ENCODE assay signal across 1 cellular context in genomic region chr12:127125607-127126259, GRCh38.
A peak's percentile ranks its signal among the peaks of the same experiment; 100 is the strongest.
TF ChIP-seq lines count a peak whose summit lies in the region.

No MANE protein-coding gene starts in this region.

TF ChIP-seq in K562, 482 proteins besides CTCF, POLR2A, EP300 and RAD21 (continued from another document and continues in another):
- peak; percentile 56; the same call in 1 of the 2 replicates for TF ChIP-seq SP1 (CRISPR knock-in tag; IDR thresholded peaks at IDR 0.05)
- no peak for TF ChIP-seq CHD4 (IDR thresholded peaks at IDR 0.05; ENCODE audit: insufficient read depth, insufficient replicate concordance, low read depth, low read length, poor library complexity, severe bottlenecking)
- TF ChIP-seq ZNF121 (CRISPR knock-in tag; conservative IDR thresholded peaks at IDR 0.05) = no peak
- no peak for TF ChIP-seq SIN3B (IDR thresholded peaks at IDR 0.05; ENCODE audit: low read depth)
- no peak for TF ChIP-seq PPARD (CRISPR knock-in tag; IDR thresholded peaks at IDR 0.05)
- TF ChIP-seq NCOR1 (IDR thresholded peaks at IDR 0.05) = peak; percentile 75
- TF ChIP-seq ZNF197 (CRISPR knock-in tag; IDR thresholded peaks at IDR 0.05; ENCODE audit: low read depth) = no peak
- TF ChIP-seq, protein P1, sequence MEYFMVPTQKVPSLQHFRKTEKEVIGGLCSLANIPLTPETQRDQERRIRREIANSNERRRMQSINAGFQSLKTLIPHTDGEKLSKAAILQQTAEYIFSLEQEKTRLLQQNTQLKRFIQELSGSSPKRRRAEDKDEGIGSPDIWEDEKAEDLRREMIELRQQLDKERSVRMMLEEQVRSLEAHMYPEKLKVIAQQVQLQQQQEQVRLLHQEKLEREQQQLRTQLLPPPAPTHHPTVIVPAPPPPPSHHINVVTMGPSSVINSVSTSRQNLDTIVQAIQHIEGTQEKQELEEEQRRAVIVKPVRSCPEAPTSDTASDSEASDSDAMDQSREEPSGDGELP (CRISPR knock-in tag; IDR thresholded peaks at IDR 0.05; ENCODE audit: borderline replicate concordance) = peak; percentile 22; the same call in 1 of the 2 replicates
- peak in 1 of 2 experiments; percentile 67; a peak in 1 of 3 replicates for TF ChIP-seq CBX3 (IDR thresholded peaks at IDR 0.05; ENCODE audit: borderline replicate concordance in 1 of 2, low read length in 2 of 2)
- peak; percentile 92 for TF ChIP-seq SMARCA4 (IDR thresholded peaks at IDR 0.05)
- TF ChIP-seq, protein P2, sequence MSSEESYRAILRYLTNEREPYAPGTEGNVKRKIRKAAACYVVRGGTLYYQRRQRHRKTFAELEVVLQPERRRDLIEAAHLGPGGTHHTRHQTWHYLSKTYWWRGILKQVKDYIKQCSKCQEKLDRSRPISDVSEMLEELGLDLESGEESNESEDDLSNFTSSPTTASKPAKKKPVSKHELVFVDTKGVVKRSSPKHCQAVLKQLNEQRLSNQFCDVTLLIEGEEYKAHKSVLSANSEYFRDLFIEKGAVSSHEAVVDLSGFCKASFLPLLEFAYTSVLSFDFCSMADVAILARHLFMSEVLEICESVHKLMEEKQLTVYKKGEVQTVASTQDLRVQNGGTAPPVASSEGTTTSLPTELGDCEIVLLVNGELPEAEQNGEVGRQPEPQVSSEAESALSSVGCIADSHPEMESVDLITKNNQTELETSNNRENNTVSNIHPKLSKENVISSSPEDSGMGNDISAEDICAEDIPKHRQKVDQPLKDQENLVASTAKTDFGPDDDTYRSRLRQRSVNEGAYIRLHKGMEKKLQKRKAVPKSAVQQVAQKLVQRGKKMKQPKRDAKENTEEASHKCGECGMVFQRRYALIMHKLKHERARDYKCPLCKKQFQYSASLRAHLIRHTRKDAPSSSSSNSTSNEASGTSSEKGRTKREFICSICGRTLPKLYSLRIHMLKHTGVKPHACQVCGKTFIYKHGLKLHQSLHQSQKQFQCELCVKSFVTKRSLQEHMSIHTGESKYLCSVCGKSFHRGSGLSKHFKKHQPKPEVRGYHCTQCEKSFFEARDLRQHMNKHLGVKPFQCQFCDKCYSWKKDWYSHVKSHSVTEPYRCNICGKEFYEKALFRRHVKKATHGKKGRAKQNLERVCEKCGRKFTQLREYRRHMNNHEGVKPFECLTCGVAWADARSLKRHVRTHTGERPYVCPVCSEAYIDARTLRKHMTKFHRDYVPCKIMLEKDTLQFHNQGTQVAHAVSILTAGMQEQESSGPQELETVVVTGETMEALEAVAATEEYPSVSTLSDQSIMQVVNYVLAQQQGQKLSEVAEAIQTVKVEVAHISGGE (CRISPR knock-in tag; IDR thresholded peaks at IDR 0.05) = peak in 1 of 3 experiments; percentile 39; a peak in 1 of 6 replicates
- TF ChIP-seq JUNB (CRISPR knock-in tag; conservative IDR thresholded peaks at IDR 0.05) = peak; percentile 34; the same call in 1 of the 2 replicates
- TF ChIP-seq ZNF444 (CRISPR knock-in tag; IDR thresholded peaks at IDR 0.05) = no peak
- no peak for TF ChIP-seq KAT2B (IDR thresholded peaks at IDR 0.05; ENCODE audit: low read depth, low read length)
- no peak for TF ChIP-seq ZNF699 (CRISPR knock-in tag; IDR thresholded peaks at IDR 0.05; ENCODE audit: insufficient replicate concordance)
- no peak for TF ChIP-seq RHOXF2B (CRISPR knock-in tag; conservative IDR thresholded peaks at IDR 0.05)
- TF ChIP-seq EHMT2 (IDR thresholded peaks at IDR 0.05) = peak; percentile 85
- no peak for TF ChIP-seq ZNF143 (CRISPR knock-in tag; IDR thresholded peaks at IDR 0.05)
- no peak for TF ChIP-seq MCM5 (IDR thresholded peaks at IDR 0.05; ENCODE audit: low read depth)
- TF ChIP-seq SETDB1 (IDR thresholded peaks at IDR 0.05; ENCODE audit: low read length) = no peak
- TF ChIP-seq ZNF146 (CRISPR knock-in tag; IDR thresholded peaks at IDR 0.05; ENCODE audit: unreplicated experiment) = no peak
- no peak for TF ChIP-seq TBL1XR1 (IDR thresholded peaks at IDR 0.05; ENCODE audit: low read length in 2 of 2)
- 0 out of 2 replicates have a peak, but pooled peaks have one; percentile 10 for TF ChIP-seq MYC (IDR thresholded peaks at IDR 0.05; ENCODE audit: low read depth, low read length)
- no peak for TF ChIP-seq MYC (CRISPR knock-in tag; IDR thresholded peaks at IDR 0.05; ENCODE audit: borderline replicate concordance, low read depth)
- no peak for TF ChIP-seq TARDBP (IDR thresholded peaks at IDR 0.05)
- no peak for TF ChIP-seq CEBPZ (IDR thresholded peaks at IDR 0.05; ENCODE audit: borderline replicate concordance, low read depth, low read length)
- TF ChIP-seq ZEB2 (IDR thresholded peaks at IDR 0.05) = peak; percentile 90
- no peak for TF ChIP-seq ZBTB1 (CRISPR knock-in tag; IDR thresholded peaks at IDR 0.05; ENCODE audit: borderline replicate concordance, low read depth)
- no peak for TF ChIP-seq SFPQ (IDR thresholded peaks at IDR 0.05; ENCODE audit: low read depth, low read length)
- no peak for TF ChIP-seq ZBTB7A (IDR thresholded peaks at IDR 0.05; ENCODE audit: borderline replicate concordance, control insufficient read depth, low read depth, low read length)
- peak; percentile 71 for TF ChIP-seq LEF1 (IDR thresholded peaks at IDR 0.05)
- no peak for TF ChIP-seq SAFB (IDR thresholded peaks at IDR 0.05; ENCODE audit: borderline replicate concordance, low read depth, low read length)
- peak in 1 of 2 experiments; percentile 77; a peak in 1 of 4 replicates for TF ChIP-seq ARNT (IDR thresholded peaks at IDR 0.05)
- no peak for TF ChIP-seq ZNF282 (CRISPR knock-in tag; IDR thresholded peaks at IDR 0.05)
- no peak for TF ChIP-seq ZNF76 (CRISPR knock-in tag; IDR thresholded peaks at IDR 0.05; ENCODE audit: borderline replicate concordance)
- TF ChIP-seq ZNF785 (CRISPR knock-in tag; IDR thresholded peaks at IDR 0.05) = no peak
- TF ChIP-seq HMG20B (CRISPR knock-in tag; IDR thresholded peaks at IDR 0.05) = no peak
- TF ChIP-seq ZKSCAN3 (CRISPR knock-in tag; IDR thresholded peaks at IDR 0.05) = no peak
- TF ChIP-seq GATA2 (CRISPR knock-in tag; IDR thresholded peaks at IDR 0.05) = peak; percentile 71
- no peak for TF ChIP-seq POU5F1 (IDR thresholded peaks at IDR 0.05; ENCODE audit: borderline replicate concordance, low read depth, low read length, partially characterized antibody)
- TF ChIP-seq GATAD2B (IDR thresholded peaks at IDR 0.05; ENCODE audit: borderline replicate concordance) = peak; percentile 26; the same call in 1 of the 2 replicates
- no peak for TF ChIP-seq FOXJ2 (tag; IDR thresholded peaks at IDR 0.05)
- TF ChIP-seq KLF6 (CRISPR knock-in tag; IDR thresholded peaks at IDR 0.05; ENCODE audit: borderline replicate concordance) = no peak
- TF ChIP-seq ZNF134 (CRISPR knock-in tag; conservative IDR thresholded peaks at IDR 0.05) = no peak
- TF ChIP-seq RUNX1 (IDR thresholded peaks at IDR 0.05; ENCODE audit: low read depth) = no peak
- TF ChIP-seq, protein P3, sequence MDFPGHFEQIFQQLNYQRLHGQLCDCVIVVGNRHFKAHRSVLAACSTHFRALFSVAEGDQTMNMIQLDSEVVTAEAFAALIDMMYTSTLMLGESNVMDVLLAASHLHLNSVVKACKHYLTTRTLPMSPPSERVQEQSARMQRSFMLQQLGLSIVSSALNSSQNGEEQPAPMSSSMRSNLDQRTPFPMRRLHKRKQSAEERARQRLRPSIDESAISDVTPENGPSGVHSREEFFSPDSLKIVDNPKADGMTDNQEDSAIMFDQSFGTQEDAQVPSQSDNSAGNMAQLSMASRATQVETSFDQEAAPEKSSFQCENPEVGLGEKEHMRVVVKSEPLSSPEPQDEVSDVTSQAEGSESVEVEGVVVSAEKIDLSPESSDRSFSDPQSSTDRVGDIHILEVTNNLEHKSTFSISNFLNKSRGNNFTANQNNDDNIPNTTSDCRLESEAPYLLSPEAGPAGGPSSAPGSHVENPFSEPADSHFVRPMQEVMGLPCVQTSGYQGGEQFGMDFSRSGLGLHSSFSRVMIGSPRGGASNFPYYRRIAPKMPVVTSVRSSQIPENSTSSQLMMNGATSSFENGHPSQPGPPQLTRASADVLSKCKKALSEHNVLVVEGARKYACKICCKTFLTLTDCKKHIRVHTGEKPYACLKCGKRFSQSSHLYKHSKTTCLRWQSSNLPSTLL (IDR thresholded peaks at IDR 0.05) = no peak
- no peak for TF ChIP-seq SRSF1 (IDR thresholded peaks at IDR 0.05; ENCODE audit: low read depth, low read length)
- TF ChIP-seq TEAD1 (CRISPR knock-in tag; IDR thresholded peaks at IDR 0.05) = no peak
- TF ChIP-seq TSC22D4 (tag; IDR thresholded peaks at IDR 0.05) = no peak
- peak; percentile 76 for TF ChIP-seq TEAD4 (IDR thresholded peaks at IDR 0.05; ENCODE audit: low read length)
- no peak for TF ChIP-seq TEAD4 (CRISPR knock-in tag; IDR thresholded peaks at IDR 0.05; ENCODE audit: borderline replicate concordance)
- TF ChIP-seq ZSCAN32 (CRISPR knock-in tag; IDR thresholded peaks at IDR 0.05) = no peak
- TF ChIP-seq ZNF175 (CRISPR knock-in tag; IDR thresholded peaks at IDR 0.05; ENCODE audit: low read depth) = no peak
- no peak for TF ChIP-seq GTF3C2 (IDR thresholded peaks at IDR 0.05; ENCODE audit: borderline replicate concordance, extremely low read depth, insufficient read length)
- TF ChIP-seq PTRF (tag; IDR thresholded peaks at IDR 0.05) = no peak
- TF ChIP-seq CBFB (CRISPR knock-in tag; IDR thresholded peaks at IDR 0.05) = no peak
- TF ChIP-seq NCOA4 (IDR thresholded peaks at IDR 0.05; ENCODE audit: partially characterized antibody) = no peak
- TF ChIP-seq ZBED1 (IDR thresholded peaks at IDR 0.05) = no peak
- no peak for TF ChIP-seq MXI1 (IDR thresholded peaks at IDR 0.05; ENCODE audit: low read depth, low read length)
- TF ChIP-seq TCFL5 (CRISPR knock-in tag; conservative IDR thresholded peaks at IDR 0.05) = no peak
- TF ChIP-seq ID3 (CRISPR knock-in tag; IDR thresholded peaks at IDR 0.05) = no peak
- no peak for TF ChIP-seq ID3 (tag; IDR thresholded peaks at IDR 0.05)
